In the genomic region with DNA sequence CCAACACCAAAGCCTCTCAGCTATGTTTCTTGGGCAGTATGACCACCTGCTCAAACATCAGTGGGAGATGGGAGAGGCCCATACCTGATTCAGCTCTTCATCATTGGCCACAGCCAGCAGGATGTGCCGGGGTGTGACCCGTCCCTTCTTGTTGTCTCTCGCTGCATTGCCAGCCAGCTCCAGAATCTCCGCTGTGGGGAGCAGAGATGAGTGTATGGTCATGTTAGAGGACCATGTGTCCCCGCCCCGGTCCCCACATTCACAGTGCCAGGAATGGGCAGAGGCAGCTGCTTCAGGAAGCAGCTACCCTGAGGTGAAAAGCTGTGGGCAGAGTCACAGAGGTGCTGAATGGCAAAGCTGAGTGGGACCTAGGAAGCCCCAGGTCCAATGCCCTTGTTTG, we compare ENCODE assay signal across 26 cellular contexts. TPM values are rescaled to one million over a fixed set of nuclear protein-coding genes. Genes with fewer than 3 reads are reported as not detected.
DNase-seq lines count a peak whose midpoint lies in the region; ATAC-seq and TF ChIP-seq lines count a peak whose summit lies in the region.
"Had no signal": no experiment of that assay in that cellular context is flagged by ENCODE, and none has a peak within 500 bp of the region (broad histone marks: within the 10 kb centered on the region; RNA-seq: fewer than 3 reads in every experiment).

No MANE protein-coding gene starts in this region.

- no peak overlapping the region for H3K27ac ChIP-seq in left ventricle myocardium inferior (replicated peaks)
- H3K27ac ChIP-seq: 22Rv1, BLaER1, GM23248, Peyer's patch, SJSA1 had no signal

- intact Hi-C loops in dendritic cell treated with granulocyte-macrophage colony-stimulating factor and Interleukin-4, amounts not matched to agents 40 ng/mL and 50 ng/mL, for 4 days (cut with micrococcal nuclease), result loop anchor here (10.0 kb wide), 1 partner anchor 55 kb away; no protein-coding TSS in a partner anchor
- intact Hi-C loops in left ventricle myocardium inferior (cut with micrococcal nuclease), result no loop called here

- H3K27me3 ChIP-seq in left ventricle myocardium inferior (ENCODE audit: low read depth), result no peaks in the 10 kb centered on the region
- H3K27me3 ChIP-seq: BLaER1, Peyer's patch, SJSA1 had no signal

- H3K4me3 ChIP-seq in left ventricle myocardium inferior, result no peak overlapping the region
- H3K4me3 ChIP-seq: BLaER1, GM23248, HAP-1, Peyer's patch, SJSA1 had no signal

- peaks cover 47% of the 10 kb centered on the region for H3K36me3 ChIP-seq in left ventricle myocardium inferior

- H3K9me3 Mint-ChIP-seq in T-helper 1 cell treated with Interleukin-12 subunit alpha and Interleukin-12 subunit beta and Interleukin-4 antibody, amounts not matched to agents 30 μg/mL and 1 μg/mL, for 36 hours, result no peaks in the 10 kb centered on the region
- H3K9me3 Mint-ChIP-seq in activated naive CD4-positive, alpha-beta T cell treated with anti-CD3 and anti-CD28 coated beads, Interleukin-2, amount 50 U/mL, for 72 hours, result no peaks in the 10 kb centered on the region
- no peaks in the 10 kb centered on the region for H3K9me3 Mint-ChIP-seq in dendritic cell treated with granulocyte-macrophage colony-stimulating factor and Interleukin-4, amounts not matched to agents 40 ng/mL and 50 ng/mL, for 4 days
- no peaks in the 10 kb centered on the region for H3K9me3 Mint-ChIP-seq in type B pancreatic cell
- H3K9me3 Mint-ChIP-seq: CD4-positive, alpha-beta memory T cell; IgD-negative memory B cell had no signal

- H3K4me1 Mint-ChIP-seq in T-helper 1 cell treated with Interleukin-12 subunit alpha and Interleukin-12 subunit beta and Interleukin-4 antibody, amounts not matched to agents 30 μg/mL and 1 μg/mL, for 36 hours (ENCODE audit: low read depth), result peaks cover 39% of the 10 kb centered on the region
- H3K4me1 Mint-ChIP-seq in dendritic cell treated with granulocyte-macrophage colony-stimulating factor and Interleukin-4, amounts not matched to agents 40 ng/mL and 50 ng/mL, for 4 days (ENCODE audit: low read depth), result peaks cover 57% of the 10 kb centered on the region
- peaks cover 12% of the 10 kb centered on the region for H3K4me1 Mint-ChIP-seq in type B pancreatic cell (ENCODE audit: unreplicated experiment)

- no peak overlapping the region for H3K4me3 Mint-ChIP-seq in T-helper 1 cell treated with Interleukin-12 subunit alpha and Interleukin-12 subunit beta and Interleukin-4 antibody, amounts not matched to agents 30 μg/mL and 1 μg/mL, for 36 hours
- no peak overlapping the region for H3K4me3 Mint-ChIP-seq in dendritic cell treated with granulocyte-macrophage colony-stimulating factor and Interleukin-4, amounts not matched to agents 40 ng/mL and 50 ng/mL, for 4 days
- H3K4me3 Mint-ChIP-seq in type B pancreatic cell, result no peak overlapping the region
- H3K4me3 Mint-ChIP-seq: CD4-positive, alpha-beta memory T cell; IgD-negative memory B cell had no signal

- H3K27ac Mint-ChIP-seq in T-helper 1 cell treated with Interleukin-12 subunit alpha and Interleukin-12 subunit beta and Interleukin-4 antibody, amounts not matched to agents 30 μg/mL and 1 μg/mL, for 36 hours, result peak overlapping the region; percentile 36
- H3K27ac Mint-ChIP-seq in activated naive CD4-positive, alpha-beta T cell treated with anti-CD3 and anti-CD28 coated beads, Interleukin-2, amount 50 U/mL, for 72 hours, result peak overlapping the region; percentile 29 to 82
- H3K27ac Mint-ChIP-seq in dendritic cell treated with granulocyte-macrophage colony-stimulating factor and Interleukin-4, amounts not matched to agents 40 ng/mL and 50 ng/mL, for 4 days, result peak overlapping the region; percentile 31
- no peak overlapping the region for H3K27ac Mint-ChIP-seq in type B pancreatic cell

- DNase-seq in T-helper 1 cell, result no peak
- no peak for DNase-seq in activated naive CD4-positive, alpha-beta T cell treated with anti-CD3 and anti-CD28 coated beads, Interleukin-2, amount 50 U/mL, for 72 hours (ENCODE audit: low spot score in 2 of 2)
- no peak for DNase-seq in activated naive CD4-positive, alpha-beta T cell treated with Interleukin-2 at 50 U/mL for 16 hours
- peak; percentile 45 for DNase-seq in type B pancreatic cell (ENCODE audit: extremely low spot score, unreplicated experiment)
- no peak for DNase-seq in iPS-NIHi11 (ENCODE audit: low spot score)
- DNase-seq in left ventricle myocardium inferior, result no peak
- DNase-seq: ACHN; Caco-2; CD4-positive, alpha-beta memory T cell; DMS 273 treated with DMSO at 0.1 percent for 48 hours; GM23248; Karpas-422; NCI-H1417; NCI-H1694 treated with DMSO at 0.1 percent for 48 hours; NCI-H2081 treated with DMSO at 0.1 percent for 48 hours; NCI-H2171 treated with DMSO at 0.1 percent for 48 hours; NCI-H446; NCI-H526; Peyer's patch had no signal

- H3K4me1 ChIP-seq in left ventricle myocardium inferior, result peaks cover 57% of the 10 kb centered on the region
- H3K4me1 ChIP-seq: HAP-1 had no signal

- no peak for TF ChIP-seq CTCF in type B pancreatic cell (conservative IDR thresholded peaks at IDR 0.05)
- no peak for TF ChIP-seq CTCF in left ventricle myocardium inferior (IDR thresholded peaks at IDR 0.05; ENCODE audit: borderline replicate concordance)

- peaks cover 39% of the 10 kb centered on the region for H3K36me3 Mint-ChIP-seq in T-helper 1 cell treated with Interleukin-12 subunit alpha and Interleukin-12 subunit beta and Interleukin-4 antibody, amounts not matched to agents 30 μg/mL and 1 μg/mL, for 36 hours (ENCODE audit: low read depth)
- H3K36me3 Mint-ChIP-seq in activated naive CD4-positive, alpha-beta T cell treated with anti-CD3 and anti-CD28 coated beads, Interleukin-2, amount 50 U/mL, for 72 hours, result peaks cover 20 to 25% of the 10 kb centered on the region in 2 donors
- H3K36me3 Mint-ChIP-seq in dendritic cell treated with granulocyte-macrophage colony-stimulating factor and Interleukin-4, amounts not matched to agents 40 ng/mL and 50 ng/mL, for 4 days (ENCODE audit: low read depth), result peaks cover 94% of the 10 kb centered on the region
- peaks cover 27% of the 10 kb centered on the region for H3K36me3 Mint-ChIP-seq in type B pancreatic cell

- ATAC-seq in activated naive CD4-positive, alpha-beta T cell treated with anti-CD3 and anti-CD28 coated beads, Interleukin-2, amount 50 U/mL, for 72 hours, result no peak

- no peaks in the 10 kb centered on the region for H3K9me3 ChIP-seq in left ventricle myocardium inferior (replicated peaks)
- H3K9me3 ChIP-seq: BLaER1, Caco-2, HAP-1, Peyer's patch, SJSA1 had no signal

- no peaks in the 10 kb centered on the region for H3K27me3 Mint-ChIP-seq in T-helper 1 cell treated with Interleukin-12 subunit alpha and Interleukin-12 subunit beta and Interleukin-4 antibody, amounts not matched to agents 30 μg/mL and 1 μg/mL, for 36 hours (ENCODE audit: low read depth)
- no peaks in the 10 kb centered on the region for H3K27me3 Mint-ChIP-seq in dendritic cell treated with granulocyte-macrophage colony-stimulating factor and Interleukin-4, amounts not matched to agents 40 ng/mL and 50 ng/mL, for 4 days
- no peaks in the 10 kb centered on the region for H3K27me3 Mint-ChIP-seq in type B pancreatic cell
- H3K27me3 Mint-ChIP-seq: CD4-positive, alpha-beta memory T cell; IgD-negative memory B cell had no signal

RNA-seq across cellular contexts. Expression of a gene that starts 29.1 kb away (rescaled TPM):
- 100 to 1,000 TPM in 1 of 2 donors, 10 to 100 TPM in 1; 90.2 to 166 TPM for total RNA-seq in activated naive CD4-positive, alpha-beta T cell treated with anti-CD3 and anti-CD28 coated beads, Interleukin-2, amount 50 U/mL, for 72 hours
- total RNA-seq in type B pancreatic cell (ENCODE audit: low replicate concordance) (241 and 254 TPM in 2 replicates), left ventricle myocardium inferior (103 TPM)
